ENCODE assay signal across 8 cellular contexts in the genomic region with DNA sequence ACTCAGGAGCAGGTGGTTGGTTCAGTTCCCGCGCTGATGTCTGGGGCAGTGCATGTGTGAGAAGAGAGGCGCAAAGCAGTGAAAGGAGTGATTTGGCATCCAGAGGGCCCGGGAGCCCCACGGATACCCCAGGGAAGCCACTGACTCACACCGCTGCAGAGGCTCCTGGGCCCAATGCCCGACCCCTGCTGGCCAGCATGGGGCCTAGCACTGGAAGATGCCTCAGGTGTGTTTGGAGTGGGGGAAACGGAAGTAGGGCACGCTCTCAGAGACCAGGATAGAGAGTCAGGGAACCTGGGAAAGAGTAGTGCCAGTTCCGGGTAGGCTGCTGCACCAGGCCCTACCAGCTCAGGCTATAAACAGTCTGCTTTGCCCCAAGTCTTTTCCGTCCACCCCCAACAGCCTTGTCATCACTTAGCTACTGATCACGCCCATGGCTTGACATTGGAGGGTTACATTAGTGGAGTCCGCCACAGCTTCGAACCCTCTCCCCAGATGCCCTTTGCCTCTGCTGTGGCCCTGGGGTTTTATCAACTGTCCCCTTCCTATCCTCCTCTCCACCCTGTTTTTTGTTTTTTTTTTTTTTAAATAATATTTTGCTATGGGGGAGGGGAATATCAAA. TPM values are rescaled to one million over a fixed set of nuclear protein-coding genes. Genes with fewer than 3 reads are reported as not detected.
DNase-seq lines count a peak whose midpoint lies in the region; ATAC-seq, FAIRE-seq and TF ChIP-seq lines count a peak whose summit lies in the region.

No MANE protein-coding gene starts in this region.

- no peak overlapping the region for H2AFZ ChIP-seq in OCI-LY7 (ENCODE audit: low read length)
- H2AFZ ChIP-seq in smooth muscle cell (ENCODE audit: low read depth), result no peak overlapping the region

- CTCF ChIA-PET in CD8-positive, alpha-beta T cell (lab: Charles Lee), result interaction anchor here (0.6 to 5.2 kb wide), 17 partner anchors 9 to 124 kb away, joined by 3 to 40 read pairs (median 5); partner anchors contain the start of genes CSAD, ESPL1 and SOAT2
- CTCF ChIA-PET in OCI-LY7 (lab: Charles Lee; ENCODE audit: unreplicated experiment), result no interaction called here

- no peak overlapping the region for H3K4me3 ChIP-seq in CD8-positive, alpha-beta T cell (ENCODE audit: low read depth, low read length)
- no peak overlapping the region for H3K4me3 ChIP-seq in OCI-LY7 (ENCODE audit: low read depth, low read length, poor library complexity, severe bottlenecking)
- H3K4me3 ChIP-seq in smooth muscle cell, result no peak overlapping the region

- ATAC-seq in CD8-positive, alpha-beta T cell, result peak; percentile 99
- ATAC-seq in left cardiac atrium (peak; percentile 79 to 84), HG03039 (IDR thresholded peaks at IDR 0.05; ENCODE audit: unreplicated experiment) (no peak)

- peaks cover 30% of the 10 kb centered on the region for H3K4me1 Mint-ChIP-seq in CD8-positive, alpha-beta T cell (ENCODE audit: low read depth)
- peaks cover 20% of the 10 kb centered on the region for H3K4me1 Mint-ChIP-seq in activated naive CD8-positive, alpha-beta T cell (ENCODE audit: low read depth)

- H3K4me2 ChIP-seq in OCI-LY7 (ENCODE audit: low read length), result no peak overlapping the region
- no peak overlapping the region for H3K4me2 ChIP-seq in smooth muscle cell

- POLR2A ChIA-PET in CD8-positive, alpha-beta T cell (lab: Charles Lee), result interaction anchor here (0.6 to 3.9 kb wide), 9 partner anchors 8 to 87 kb away, joined by 3 to 34 read pairs (median 4); partner anchors contain the start of genes CSAD, ESPL1, ITGB7 and SOAT2
- POLR2A ChIA-PET in OCI-LY7 (lab: Charles Lee), result interaction anchor here (0.6 kb wide), 2 partner anchors 9 to 127 kb away, joined by 3 to 4 read pairs; no protein-coding TSS in a partner anchor

- peaks cover 10% of the 10 kb centered on the region for H3K4me1 ChIP-seq in CD8-positive, alpha-beta T cell (ENCODE audit: insufficient read depth, low read length)
- H3K4me1 ChIP-seq in OCI-LY7 (ENCODE audit: insufficient read depth, low read length, poor library complexity, severe bottlenecking) (peaks cover 4% of the 10 kb centered on the region), smooth muscle cell (ENCODE audit: low read depth) (no peaks in the 10 kb centered on the region)

- H3K9me3 ChIP-seq in CD8-positive, alpha-beta T cell (ENCODE audit: low read length), result no peaks in the 10 kb centered on the region
- H3K9me3 ChIP-seq in OCI-LY7 (ENCODE audit: low read length), result no peaks in the 10 kb centered on the region
- H3K9me3 ChIP-seq in smooth muscle cell (replicated peaks; ENCODE audit: low read depth), result no peaks in the 10 kb centered on the region

- H3K9me3 Mint-ChIP-seq in CD8-positive, alpha-beta T cell, result no peaks in the 10 kb centered on the region
- no peaks in the 10 kb centered on the region for H3K9me3 Mint-ChIP-seq in activated naive CD8-positive, alpha-beta T cell (ENCODE audit: low read depth)

- H3K36me3 Mint-ChIP-seq in CD8-positive, alpha-beta T cell, result peaks cover 95% of the 10 kb centered on the region
- H3K36me3 Mint-ChIP-seq in activated naive CD8-positive, alpha-beta T cell, result peaks cover 2% of the 10 kb centered on the region

- no peaks in the 10 kb centered on the region for H3K27me3 ChIP-seq in CD8-positive, alpha-beta T cell (ENCODE audit: insufficient read depth, low read length)
- peaks cover 5% of the 10 kb centered on the region for H3K27me3 ChIP-seq in smooth muscle cell (ENCODE audit: low read depth)

- intact Hi-C loops in CD8-positive, alpha-beta T cell (cut with DNase I, micrococcal nuclease), result loop anchor here (1.0 to 2.0 kb wide), 3 partner anchors 15 to 123 kb away; no protein-coding TSS in a partner anchor
- intact Hi-C loops in OCI-LY7 (cut with micrococcal nuclease; ENCODE audit: unreplicated experiment) (loop anchor here (1.0 kb wide), 1 partner anchor 31 kb away; no protein-coding TSS in a partner anchor), left cardiac atrium (cut with DNase I) (loop anchor here in 1 of 2 donors (5.0 kb wide), 1 partner anchor 123 kb away; no protein-coding TSS in a partner anchor)

- H3K79me2 ChIP-seq in OCI-LY7 (ENCODE audit: insufficient read depth, low read depth, low read length) (no peaks in the 10 kb centered on the region), smooth muscle cell (ENCODE audit: low read depth) (no peaks in the 10 kb centered on the region)

- peaks cover 75% of the 10 kb centered on the region for H3K36me3 ChIP-seq in CD8-positive, alpha-beta T cell (ENCODE audit: insufficient read depth, low read length)
- H3K36me3 ChIP-seq in OCI-LY7 (ENCODE audit: insufficient read depth, low read length), result peaks cover 96% of the 10 kb centered on the region
- no peaks in the 10 kb centered on the region for H3K36me3 ChIP-seq in smooth muscle cell (ENCODE audit: low read depth)

- H4K20me1 ChIP-seq in OCI-LY7 (ENCODE audit: insufficient read depth, low read length) (no peaks in the 10 kb centered on the region), smooth muscle cell (ENCODE audit: low read depth) (peaks cover 3% of the 10 kb centered on the region)

- no peak overlapping the region for H3K9ac ChIP-seq in smooth muscle cell (ENCODE audit: low read depth)

- peak overlapping the region; percentile 66 for H3K27ac Mint-ChIP-seq in CD8-positive, alpha-beta T cell
- peak overlapping the region; percentile 50 for H3K27ac Mint-ChIP-seq in activated naive CD8-positive, alpha-beta T cell

- H3K27ac ChIP-seq in CD8-positive, alpha-beta T cell (ENCODE audit: low read depth, low read length), result no peak overlapping the region
- H3K27ac ChIP-seq in OCI-LY7 (ENCODE audit: low read depth, low read length, poor library complexity, severe bottlenecking) (no peak overlapping the region), smooth muscle cell (ENCODE audit: low read depth) (no peak overlapping the region)

- no peaks in the 10 kb centered on the region for H3K27me3 Mint-ChIP-seq in CD8-positive, alpha-beta T cell (ENCODE audit: low read depth)
- H3K27me3 Mint-ChIP-seq in activated naive CD8-positive, alpha-beta T cell, result no peaks in the 10 kb centered on the region

- peak; percentile 47 for TF ChIP-seq CTCF in CD8-positive, alpha-beta T cell (IDR thresholded peaks at IDR 0.05)
- TF ChIP-seq CTCF in OCI-LY7 (conservative IDR thresholded peaks at IDR 0.05; ENCODE audit: low read length) (peak; percentile 81), smooth muscle cell (IDR thresholded peaks at IDR 0.05; ENCODE audit: borderline replicate concordance, insufficient read depth, poor library complexity, severe bottlenecking) (peak; percentile 77)

- H3K9me2 ChIP-seq in OCI-LY7 (ENCODE audit: insufficient read depth, low read length), result no peaks in the 10 kb centered on the region

- WGBS in smooth muscle cell (ENCODE audit: low lambda C conversion rate), result 46% methylated on average over 14 of the region's 14 CpGs

- BruUV-seq in OCI-LY7 (replicated peaks; lab: Mats Ljungman, UMichigan), result no TSS peak

- H3K4me3 Mint-ChIP-seq in CD8-positive, alpha-beta T cell, result no peak overlapping the region
- H3K4me3 Mint-ChIP-seq in activated naive CD8-positive, alpha-beta T cell, result no peak overlapping the region

- peak in 6 of 7 experiments; percentile 32 to 70 (median 58) for DNase-seq in CD8-positive, alpha-beta T cell
- DNase-seq in GM19239 (ENCODE audit: insufficient read length, low spot score), result no peak
- peak; percentile 57 for DNase-seq in OCI-LY7 (ENCODE audit: low spot score)
- DNase-seq in left cardiac atrium, result peak; percentile 73
- DNase-seq in smooth muscle cell (lab: John Stamatoyannopoulos, UW; ENCODE audit: unreplicated experiment), result no peak
- DNase-seq in NOMO-1 (lab: John Stamatoyannopoulos, UW; ENCODE audit: unreplicated experiment in 2 of 2), result no peak

- FAIRE-seq in GM19239 (lab: Jason Lieb, UNC), result peak; percentile 79

- H3F3A ChIP-seq in smooth muscle cell (ENCODE audit: low read depth), result peaks cover 3% of the 10 kb centered on the region

RNA-seq across cellular contexts. Expression of gene CSAD, which starts 9.5 kb away (rescaled TPM):
- total RNA-seq in CD8-positive, alpha-beta T cell, result 10 to 100 TPM; 28.0 to 29.6 TPM
- total RNA-seq in OCI-LY7 (2014; rRNA removed; shearing (Covaris generic)), result 18.9 and 25.8 TPM in 2 replicates
- 26.9 and 32.0 TPM in 2 replicates for total RNA-seq in OCI-LY7 (2022)
- 10 to 100 TPM; 16.8 to 19.7 TPM for total RNA-seq in left cardiac atrium
- total RNA-seq in smooth muscle cell, result 9.0 and 10.6 TPM in 2 replicates
- polyA plus RNA-seq in smooth muscle cell, result 4.8 and 11.8 TPM in 2 replicates

RNA-seq across cellular contexts. Expression of gene ZNF740, which starts 9.7 kb away (rescaled TPM):
- 10 to 100 TPM; 24.8 to 24.9 TPM for total RNA-seq in CD8-positive, alpha-beta T cell
- total RNA-seq in OCI-LY7 (2014; rRNA removed; shearing (Covaris generic)), result 26.1 and 31.6 TPM in 2 replicates
- 58.2 and 66.5 TPM in 2 replicates for total RNA-seq in OCI-LY7 (2022)
- total RNA-seq in left cardiac atrium, result 10 to 100 TPM; 19.0 to 20.0 TPM
- total RNA-seq in smooth muscle cell, result 5.2 and 7.6 TPM in 2 replicates
- 1.0 and 3.1 TPM in 2 replicates for polyA plus RNA-seq in smooth muscle cell

RNA-seq across cellular contexts. Expression of gene ITGB7, which starts 16.8 kb away (rescaled TPM):
- total RNA-seq in CD8-positive, alpha-beta T cell, result 100 to 1,000 TPM; 107 to 108 TPM
- 48.6 and 51.7 TPM in 2 replicates for total RNA-seq in OCI-LY7 (2014; rRNA removed; shearing (Covaris generic))
- 153 and 207 TPM in 2 replicates for total RNA-seq in OCI-LY7 (2022)
- total RNA-seq in left cardiac atrium, result 1 to 10 TPM in 1 of 2 donors, under 1 TPM in 1; 0.81 to 2.1 TPM
- 5.8 TPM in 1 of 2 replicates, not detected in the other for total RNA-seq in smooth muscle cell
- 1.5 TPM in 1 of 2 replicates, not detected in the other for polyA plus RNA-seq in smooth muscle cell

RNA-seq across cellular contexts. Expression of gene RARG, which starts 41.8 kb away (rescaled TPM):
- 10 to 100 TPM; 16.1 to 16.5 TPM for total RNA-seq in CD8-positive, alpha-beta T cell
- 1.4 and 7.0 TPM in 2 replicates for total RNA-seq in OCI-LY7 (2014; rRNA removed; shearing (Covaris generic))
- 5.1 and 8.4 TPM in 2 replicates for total RNA-seq in OCI-LY7 (2022)
- total RNA-seq in left cardiac atrium, result 10 to 100 TPM; 13.5 to 24.1 TPM
- 19.9 and 21.8 TPM in 2 replicates for total RNA-seq in smooth muscle cell
- 31.3 and 32.9 TPM in 2 replicates for polyA plus RNA-seq in smooth muscle cell

Comparison
In these comparisons a context has a peak if more than half of its experiments do, and no peak if none do; other contexts are left out.
1. DNase-seq: peak in CD8-positive, alpha-beta T cell (6 of 7), OCI-LY7 (single experiment) and left cardiac atrium (single experiment); none in GM19239 (single experiment), smooth muscle cell (single experiment) and NOMO-1 (0 of 2).
2. Peak in every context shown above with its lines, with median percentiles within 50 percentile points of each other: CTCF ChIP-seq.